In genomic region chr19:4697304-4697703, GRCh38 we compare ENCODE assay signal across 27 cellular contexts. TPM values are rescaled to one million over a fixed set of nuclear protein-coding genes. Genes with fewer than 3 reads are reported as not detected.
A peak's percentile ranks its signal among the peaks of the same experiment; 100 is the strongest.
DNase-seq lines count a peak whose midpoint lies in the region; ATAC-seq, FAIRE-seq and TF ChIP-seq lines count a peak whose summit lies in the region.
"Had no signal": no experiment of that assay in that cellular context is flagged by ENCODE, and none has a peak within 500 bp of the region (broad histone marks: within the 10 kb centered on the region; RNA-seq: fewer than 3 reads in every experiment).

No MANE protein-coding gene starts in this region.

- no peak for TF ChIP-seq POLR2A in H1 (IDR thresholded peaks at IDR 0.05; ENCODE audit: control extremely low read depth in 1 of 2, low read depth in 2 of 2, low read length in 2 of 2)

- H2BK20ac ChIP-seq in H1 (ENCODE audit: low read length): no peak overlapping the region

- no peaks in the 10 kb centered on the region for H3K9me3 ChIP-seq in BLaER1 treated with 17β-estradiol and CSF1 and Interleukin-3, amounts not matched to agents 10 nM and 100 nM (replicated peaks in 1 of 11)
- H3K9me3 ChIP-seq in RWPE2 (ENCODE audit: severe bottlenecking): no peaks in the 10 kb centered on the region
- H3K9me3 ChIP-seq in H1 (ENCODE audit: insufficient read depth in 2 of 2, low read depth in 1 of 2, low read length in 1 of 2): no peaks in the 10 kb centered on the region
- H3K9me3 ChIP-seq in osteoblast (ENCODE audit: low read depth, low read length): no peaks in the 10 kb centered on the region
- H3K9me3 ChIP-seq: colonic mucosa, esophagus muscularis mucosa, gastroesophageal sphincter, vagina had no signal

- no peak overlapping the region for H3K4me3 ChIP-seq in BLaER1 treated with 17β-estradiol and CSF1 and Interleukin-3, amounts not matched to agents 10 nM and 100 nM
- H3K4me3 ChIP-seq in RWPE2 (ENCODE audit: severe bottlenecking) (no peak overlapping the region), H1 (ENCODE audit: extremely low read depth in 1 of 4, insufficient read depth in 2 of 4, low read depth in 3 of 4, low read length in 4 of 4) (no peak overlapping the region), osteoblast (ENCODE audit: insufficient read depth, low read length) (no peak overlapping the region)
- H3K4me3 ChIP-seq: colonic mucosa, esophagus muscularis mucosa, gastroesophageal sphincter, neural progenitor cell, skin epidermis, vagina had no signal

- no peak overlapping the region for H2BK15ac ChIP-seq in H1 (ENCODE audit: low read length)

- H2AK5ac ChIP-seq in H1 (ENCODE audit: low read depth, low read length): no peak overlapping the region

- H3K27ac ChIP-seq in BLaER1 treated with 17β-estradiol and CSF1 and Interleukin-3, amounts not matched to agents 10 nM and 100 nM: no peak overlapping the region
- peak overlapping the region; percentile 96 for H3K27ac ChIP-seq in RWPE2 (ENCODE audit: poor library complexity, severe bottlenecking)
- H3K27ac ChIP-seq in H1 (ENCODE audit: low read depth, low read length): peak overlapping the region; percentile 25; the same call in 1 of the 2 replicates
- H3K27ac ChIP-seq in osteoblast (ENCODE audit: low read depth, low read length): peak overlapping the region; percentile 13
- H3K27ac ChIP-seq: C4-2B, colonic mucosa, esophagus muscularis mucosa, gastroesophageal sphincter, neural progenitor cell, vagina had no signal

- H3K4me2 ChIP-seq in BLaER1 treated with 17β-estradiol and CSF1 and Interleukin-3, amounts not matched to agents 10 nM and 100 nM: peak overlapping the region in 7 of 11 experiments; percentile 37 to 81 (median 57); a peak in 12 of 22 replicates
- H3K4me2 ChIP-seq in H1 (ENCODE audit: insufficient read depth in 1 of 2, low read depth in 2 of 2, low read length in 2 of 2): no peak overlapping the region
- H3K4me2 ChIP-seq in osteoblast (ENCODE audit: insufficient read depth, low read length): no peak overlapping the region
- H3K4me2 ChIP-seq: neural progenitor cell had no signal

- H3K4ac ChIP-seq in H1 (replicated peaks; ENCODE audit: insufficient read length, low read depth, low read length): no peak overlapping the region

- no peak overlapping the region for H3K56ac ChIP-seq in H1 (replicated peaks; ENCODE audit: insufficient read length, low read depth, low read length)

- no peak for TF ChIP-seq CTCF in RWPE2 (IDR thresholded peaks at IDR 0.05; ENCODE audit: poor library complexity, severe bottlenecking)
- TF ChIP-seq CTCF in H1 (IDR thresholded peaks at IDR 0.05; ENCODE audit: control extremely low read depth in 1 of 3, insufficient read depth in 1 of 3, low read depth in 1 of 3, low read length in 3 of 3): no peak
- no peak for TF ChIP-seq CTCF in osteoblast (IDR thresholded peaks at IDR 0.05; ENCODE audit: extremely low read depth, low read depth, low read length)

- TF ChIP-seq RAD21 in H1 (IDR thresholded peaks at IDR 0.05 in 1 of 2, conservative IDR thresholded peaks at IDR 0.05 in 1 of 2; ENCODE audit: low read depth in 2 of 2, low read length in 2 of 2): no peak

- peaks cover 84 to 99% (median 97%) of the 10 kb centered on the region in 11 experiments for H3K36me3 ChIP-seq in BLaER1 treated with 17β-estradiol and CSF1 and Interleukin-3, amounts not matched to agents 10 nM and 100 nM
- peaks cover 93% of the 10 kb centered on the region for H3K36me3 ChIP-seq in RWPE2 (ENCODE audit: low read depth)
- H3K36me3 ChIP-seq in H1 (ENCODE audit: control insufficient read depth in 2 of 4, insufficient read depth in 4 of 4, low read length in 3 of 4): peaks cover 9 to 55% (median 28%) of the 10 kb centered on the region in 4 experiments; a peak in 7 of 8 replicates
- peaks cover 75% of the 10 kb centered on the region for H3K36me3 ChIP-seq in osteoblast (ENCODE audit: insufficient read depth, low read length)
- H3K36me3 ChIP-seq: neural progenitor cell had no signal

- H2BK5ac ChIP-seq in H1 (ENCODE audit: low read depth, low read length): no peak overlapping the region

- H3K23me2 ChIP-seq in H1 (ENCODE audit: low read depth, low read length): no peaks in the 10 kb centered on the region

- H2BK120ac ChIP-seq in H1 (replicated peaks; ENCODE audit: low read depth, low read length): no peak overlapping the region

- no peak for TF ChIP-seq EP300 in H1 (IDR thresholded peaks at IDR 0.05; ENCODE audit: borderline replicate concordance in 1 of 2, low read depth in 2 of 2, low read length in 2 of 2)

- no peak overlapping the region for H2BK12ac ChIP-seq in H1 (ENCODE audit: low read depth, low read length)

- H4K20me1 ChIP-seq in BLaER1 treated with 17β-estradiol and CSF1 and Interleukin-3, amounts not matched to agents 10 nM and 100 nM: peaks cover 0 to 85% (median 46%) of the 10 kb centered on the region in 11 experiments; a peak in 19 of 22 replicates
- H4K20me1 ChIP-seq in H1 (replicated peaks in 1 of 2; ENCODE audit: control insufficient read depth in 1 of 2, insufficient read depth in 2 of 2, low read length in 2 of 2) (peaks cover 0 to 13% of the 10 kb centered on the region in 2 experiments), osteoblast (ENCODE audit: insufficient read depth, low read length) (no peaks in the 10 kb centered on the region)

- POLR2A ChIA-PET in H1 (lab: Charles Lee; ENCODE audit: partially characterized antibody): interaction anchor here (1.6 kb wide), 1 partner anchor 9 kb away, joined by 7 read pairs; no protein-coding TSS in a partner anchor

- H2AFZ ChIP-seq in H1 (ENCODE audit: low read length): no peak overlapping the region
- no peak overlapping the region for H2AFZ ChIP-seq in osteoblast (ENCODE audit: low read length)
- H2AFZ ChIP-seq: neural progenitor cell had no signal

- H3K79me1 ChIP-seq in H1 (ENCODE audit: low read depth, low read length): no peaks in the 10 kb centered on the region

- no peak overlapping the region for H3K14ac ChIP-seq in H1 (ENCODE audit: insufficient read length)

- no peak overlapping the region for H4K5ac ChIP-seq in H1 (ENCODE audit: insufficient read length, low read depth, low read length)

- DNase-seq in RWPE2 (ENCODE audit: low spot score) (no peak), H1 (ENCODE audit: low read depth in 1 of 2, low spot score in 2 of 2) (no peak), osteoblast (ENCODE audit: insufficient read length, low spot score, missing footprints) (no peak), KG1 (lab: John Stamatoyannopoulos, UW) (no peak), AG08395 (ENCODE audit: low spot score) (no peak), GOT3 (lab: John Stamatoyannopoulos, UW) (no peak), SW480 (ENCODE audit: low spot score) (no peak)
- DNase-seq: activated CD8-positive, alpha-beta T cell treated with anti-CD3 and anti-CD28 coated beads for 36 hours; activated effector memory CD4-positive, alpha-beta T cell treated with anti-CD3 and anti-CD28 coated beads, Interleukin-2, amount 50 U/mL, for 16 hours; colonic mucosa; DMS79 treated with DMSO at 0.1 percent for 48 hours; effector memory CD8-positive, alpha-beta T cell; hippocampal formation; immature natural killer cell; NCI-H1048; NCI-H1694 treated with DMSO at 0.1 percent for 48 hours; NCI-H2171 treated with DMSO at 0.1 percent for 48 hours; NCI-H526; stimulated activated CD4-positive, alpha-beta T cell treated with anti-CD3 and anti-CD28 coated beads, Interleukin-1b, Interleukin-23, amount 100 ng/mL, for 48 hours had no signal

- CTCF ChIA-PET in H1 (lab: Charles Lee; ENCODE audit: partially characterized antibody): no interaction called here

- H4K91ac ChIP-seq in H1 (replicated peaks; ENCODE audit: insufficient read length, low read length): no peak overlapping the region

- H4K8ac ChIP-seq in H1 (ENCODE audit: extremely low read depth, insufficient read depth, low read length): no peak overlapping the region

- peaks cover 32 to 77% (median 66%) of the 10 kb centered on the region in 10 experiments for H3K4me1 ChIP-seq in BLaER1 treated with 17β-estradiol and CSF1 and Interleukin-3, amounts not matched to agents 10 nM and 100 nM
- H3K4me1 ChIP-seq in RWPE2 (ENCODE audit: insufficient read depth, poor library complexity, severe bottlenecking): peaks cover 30% of the 10 kb centered on the region
- no peaks in the 10 kb centered on the region for H3K4me1 ChIP-seq in H1 (replicated peaks in 1 of 4; ENCODE audit: control insufficient read depth in 3 of 4, insufficient read depth in 4 of 4, low read length in 3 of 4)
- H3K4me1 ChIP-seq in osteoblast (ENCODE audit: insufficient read depth, low read length): peaks cover 25% of the 10 kb centered on the region
- H3K4me1 ChIP-seq: colonic mucosa, neural progenitor cell had no signal

- H3K9ac ChIP-seq in BLaER1 treated with 17β-estradiol and CSF1 and Interleukin-3, amounts not matched to agents 10 nM and 100 nM: peak overlapping the region in 4 of 11 experiments; percentile 20 to 57 (median 52); a peak in 7 of 22 replicates
- H3K9ac ChIP-seq in H1 (replicated peaks in 1 of 4; ENCODE audit: extremely low read depth in 1 of 4, low read depth in 3 of 4, low read length in 3 of 4): no peak overlapping the region
- H3K9ac ChIP-seq: neural progenitor cell had no signal

- FAIRE-seq in H1 (lab: Jason Lieb, UNC): no peak

- 91% methylated on average over 14 of the region's 14 CpGs; no CpG with 5 or more reads in 1 of the 2 experiments for WGBS in H1 (ENCODE audit: extremely low coverage in 1 of 2, insufficient coverage in 1 of 2, insufficient read length in 1 of 2, insufficient replicate concordance in 2 of 2, low coverage in 1 of 2, low lambda C conversion rate in 2 of 2, missing lambda C conversion rate in 1 of 2), 2 experiments

- H3K27me3 ChIP-seq in BLaER1 treated with 17β-estradiol and CSF1 and Interleukin-3, amounts not matched to agents 10 nM and 100 nM: no peaks in the 10 kb centered on the region
- H3K27me3 ChIP-seq in RWPE2 (ENCODE audit: insufficient read depth, poor library complexity, severe bottlenecking) (no peaks in the 10 kb centered on the region), H1 (replicated peaks in 1 of 4; ENCODE audit: control insufficient read depth in 3 of 4, extremely low read depth in 1 of 4, insufficient read depth in 3 of 4, low read length in 3 of 4) (no peaks in the 10 kb centered on the region), osteoblast (ENCODE audit: insufficient read depth, low read length) (no peaks in the 10 kb centered on the region)
- H3K27me3 ChIP-seq: colonic mucosa, esophagus muscularis mucosa, gastroesophageal sphincter, neural progenitor cell, vagina had no signal

- H3K18ac ChIP-seq in H1 (ENCODE audit: extremely low read depth, low read length): no peak overlapping the region

- no peak overlapping the region for H3K23ac ChIP-seq in H1 (ENCODE audit: insufficient read length)

- H3K79me2 ChIP-seq in H1 (ENCODE audit: control insufficient read depth in 1 of 2, insufficient read depth in 2 of 2, low read length in 2 of 2) (no peaks in the 10 kb centered on the region), osteoblast (ENCODE audit: insufficient read depth, low read length) (peaks cover 10% of the 10 kb centered on the region)

- ATAC-seq in RWPE2 (ENCODE audit: low read depth): no peak
- ATAC-seq: activated CD4-positive, CD25-positive, alpha-beta regulatory T cell treated with anti-CD3 and anti-CD28 coated beads, Interleukin-2, amount 50 U/mL, for 24 hours; activated CD8-positive, alpha-beta T cell treated with anti-CD3 and anti-CD28 coated beads for 36 hours; effector memory CD8-positive, alpha-beta T cell; gastroesophageal sphincter had no signal

RNA-seq across cellular contexts. Expression of gene DPP9, which starts 26.3 kb away (rescaled TPM):
- 40.7 and 46.8 TPM in 2 replicates for total RNA-seq in H1 (2021; fragmentation: NEBNext Ultra II Directional; extraction: Animal tissue kit (Norgen Biotek cat#: 25700))
- 11.6 and 23.3 TPM in 2 replicates for polyA plus RNA-seq in H1 (2011; rRNA removed)
- 8.8 TPM for polyA plus RNA-seq in H1 (2011; cell fraction: cytosol; rRNA removed)
- polyA plus RNA-seq in H1 (2011; cell fraction: nucleus; rRNA removed): 14.8 TPM
- 16.8 to 25.1 TPM (median 22.4 TPM) in 4 replicates for polyA plus RNA-seq in H1 (2012, experiment 1 of 2)
- 27.0 TPM for polyA plus RNA-seq in H1 (2012, experiment 2 of 2)
- 26.2 TPM for polyA plus RNA-seq in H1 (2013, experiment 1 of 2)
- 22.8 TPM for polyA plus RNA-seq in H1 (2013, experiment 2 of 2)
- 9.5 and 9.9 TPM in 2 replicates for polyA minus RNA-seq in H1 (2011; rRNA and poly(A)+ RNA removed)
- 18.3 TPM for polyA minus RNA-seq in H1 (2011; cell fraction: cytosol; rRNA and poly(A)+ RNA removed)
- 33.5 TPM for polyA minus RNA-seq in H1 (2011; cell fraction: nucleus; rRNA and poly(A)+ RNA removed)
- 26.5 and 30.4 TPM in 2 replicates for total RNA-seq in osteoblast

RNA-seq across cellular contexts. Expression of gene MYDGF, which starts 27.2 kb away (rescaled TPM):
- 51.1 and 53.1 TPM in 2 replicates for total RNA-seq in H1 (2021; fragmentation: NEBNext Ultra II Directional; extraction: Animal tissue kit (Norgen Biotek cat#: 25700))
- 40.6 and 81.0 TPM in 2 replicates for polyA plus RNA-seq in H1 (2011; rRNA removed)
- 75.6 TPM for polyA plus RNA-seq in H1 (2011; cell fraction: cytosol; rRNA removed)
- polyA plus RNA-seq in H1 (2011; cell fraction: nucleus; rRNA removed): 81.2 TPM
- 72.8 to 95.3 TPM (median 83.7 TPM) in 4 replicates for polyA plus RNA-seq in H1 (2012, experiment 1 of 2)
- polyA plus RNA-seq in H1 (2012, experiment 2 of 2): 107 TPM
- polyA plus RNA-seq in H1 (2013, experiment 1 of 2): 61.2 TPM
- polyA plus RNA-seq in H1 (2013, experiment 2 of 2): 68.4 TPM
- polyA minus RNA-seq in H1 (2011; rRNA and poly(A)+ RNA removed): 9.9 and 21.7 TPM in 2 replicates
- polyA minus RNA-seq in H1 (2011; cell fraction: cytosol; rRNA and poly(A)+ RNA removed): 28.2 TPM
- 19.1 TPM for polyA minus RNA-seq in H1 (2011; cell fraction: nucleus; rRNA and poly(A)+ RNA removed)
- 152 and 161 TPM in 2 replicates for total RNA-seq in osteoblast

RNA-seq across cellular contexts. Expression of gene TNFAIP8L1, which starts 58.0 kb away (rescaled TPM):
- 5.9 and 6.1 TPM in 2 replicates for total RNA-seq in H1 (2021; fragmentation: NEBNext Ultra II Directional; extraction: Animal tissue kit (Norgen Biotek cat#: 25700))
- 3.2 and 5.5 TPM in 2 replicates for polyA plus RNA-seq in H1 (2011; rRNA removed)
- polyA plus RNA-seq in H1 (2011; cell fraction: cytosol; rRNA removed): 4.2 TPM
- 4.8 TPM for polyA plus RNA-seq in H1 (2011; cell fraction: nucleus; rRNA removed)
- polyA plus RNA-seq in H1 (2012, experiment 1 of 2): 4.8 to 5.2 TPM (median 5.0 TPM) in 4 replicates
- polyA plus RNA-seq in H1 (2012, experiment 2 of 2): 5.8 TPM
- 5.3 TPM for polyA plus RNA-seq in H1 (2013, experiment 1 of 2)
- polyA plus RNA-seq in H1 (2013, experiment 2 of 2): 5.9 TPM
- polyA minus RNA-seq in H1 (2011; rRNA and poly(A)+ RNA removed): 2.1 and 3.2 TPM in 2 replicates
- 2.3 TPM for polyA minus RNA-seq in H1 (2011; cell fraction: cytosol; rRNA and poly(A)+ RNA removed)
- 3.2 TPM for polyA minus RNA-seq in H1 (2011; cell fraction: nucleus; rRNA and poly(A)+ RNA removed)
- 1.8 TPM in 2 replicates for total RNA-seq in osteoblast

Comparison
In these comparisons a context has a peak if more than half of its experiments do, and no peak if none do; other contexts are left out.
1. H3K27ac ChIP-seq: peak in RWPE2 (single experiment), H1 (single experiment) and osteoblast (single experiment); none in BLaER1 treated with 17β-estradiol and CSF1 and Interleukin-3, amounts not matched to agents 10 nM and 100 nM (0 of 11).
2. H3K4me2 ChIP-seq: peak in BLaER1 treated with 17β-estradiol and CSF1 and Interleukin-3, amounts not matched to agents 10 nM and 100 nM (7 of 11); none in H1 (0 of 2) and osteoblast (single experiment).